1 cellular context compared by ENCODE assay signal in genomic region chr16:25060920-25061319, GRCh38.
TF ChIP-seq lines count a peak whose summit lies in the region.

No MANE protein-coding gene starts in this region.

TF ChIP-seq in HepG2, 621 proteins besides CTCF, POLR2A, EP300 and RAD21:
- no peak for TF ChIP-seq TFDP1 (CRISPR knock-in tag; IDR thresholded peaks at IDR 0.05; ENCODE audit: borderline replicate concordance)
- TF ChIP-seq FUBP1 (CRISPR knock-in tag; IDR thresholded peaks at IDR 0.05; ENCODE audit: borderline replicate concordance): no peak
- no peak for TF ChIP-seq SMAD9 (CRISPR knock-in tag; IDR thresholded peaks at IDR 0.05)
- no peak for TF ChIP-seq ZNF883 (CRISPR knock-in tag; IDR thresholded peaks at IDR 0.05; ENCODE audit: not compliant biosample characterization)
- no peak for TF ChIP-seq ZSCAN20 (CRISPR knock-in tag; IDR thresholded peaks at IDR 0.05; ENCODE audit: borderline replicate concordance)
- TF ChIP-seq RFXANK (CRISPR knock-in tag; IDR thresholded peaks at IDR 0.05): no peak
- no peak for TF ChIP-seq ZFY (CRISPR knock-in tag; IDR thresholded peaks at IDR 0.05)
- TF ChIP-seq FLYWCH1 (CRISPR knock-in tag; IDR thresholded peaks at IDR 0.05): no peak
- no peak for TF ChIP-seq MXD3 (CRISPR knock-in tag; IDR thresholded peaks at IDR 0.05)
- no peak for TF ChIP-seq GFI1 (CRISPR knock-in tag; IDR thresholded peaks at IDR 0.05; ENCODE audit: borderline replicate concordance)
- TF ChIP-seq NCOA2 (CRISPR knock-in tag; IDR thresholded peaks at IDR 0.05): no peak
- TF ChIP-seq FOSL1 (CRISPR knock-in tag; IDR thresholded peaks at IDR 0.05; ENCODE audit: borderline replicate concordance): no peak
- no peak for TF ChIP-seq MED1 (CRISPR knock-in tag; IDR thresholded peaks at IDR 0.05)
- TF ChIP-seq MAX (IDR thresholded peaks at IDR 0.05): no peak
- no peak for TF ChIP-seq TIGD3 (CRISPR knock-in tag; IDR thresholded peaks at IDR 0.05; ENCODE audit: borderline replicate concordance)
- no peak for TF ChIP-seq ZEB1 (IDR thresholded peaks at IDR 0.05; ENCODE audit: insufficient replicate concordance, low read depth)
- no peak for TF ChIP-seq RARG (CRISPR knock-in tag; IDR thresholded peaks at IDR 0.05; ENCODE audit: low read depth)
